8 cellular contexts compared by ENCODE assay signal in the genomic region with DNA sequence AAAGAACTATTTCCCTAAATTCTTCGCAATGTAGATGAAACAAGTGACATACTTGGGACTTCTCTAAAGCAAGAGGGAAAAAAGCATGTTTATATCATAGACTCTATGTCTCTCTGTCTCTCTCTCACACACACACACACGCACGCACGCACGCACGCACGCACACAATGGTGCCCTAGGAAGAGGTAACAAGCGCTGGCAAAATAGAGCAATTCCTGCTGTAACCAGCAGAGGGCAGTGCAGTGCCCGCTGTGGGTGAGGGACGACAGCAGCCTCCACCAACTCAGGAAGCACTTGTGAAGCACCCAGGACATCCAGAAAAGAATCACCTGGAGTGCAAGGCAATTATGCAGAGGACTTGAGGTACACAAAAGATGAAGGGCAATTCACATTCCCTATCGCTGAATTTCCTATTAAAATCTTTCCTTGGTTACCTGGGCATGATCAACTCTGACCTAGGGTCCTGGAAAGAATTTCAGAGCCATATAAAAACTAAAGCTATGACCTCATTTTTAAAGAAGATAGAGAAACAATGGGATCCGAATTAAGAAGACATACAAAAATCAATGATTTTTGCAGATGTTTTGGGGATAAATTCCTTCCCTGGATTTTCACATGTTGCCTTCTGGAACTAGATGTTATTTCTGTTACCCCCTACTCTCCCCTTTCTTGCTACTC.
A peak's percentile ranks its signal among the peaks of the same experiment; 100 is the strongest.
DNase-seq lines count a peak whose midpoint lies in the region; ATAC-seq and TF ChIP-seq lines count a peak whose summit lies in the region.

No MANE protein-coding gene starts in this region.

- WGBS in body of pancreas, 2 donors = 18 to 19% methylated on average over 12 of the region's 12 CpGs

- no peaks in the 10 kb centered on the region for H3K9me3 Mint-ChIP-seq in T-helper 2 cell treated with Interferon-gamma antibody and Interleukin-4, amounts not matched to agents 5 μg/mL and 100 μg/mL, for 36 hours

- H3K4me1 Mint-ChIP-seq in T-helper 2 cell treated with Interferon-gamma antibody and Interleukin-4, amounts not matched to agents 5 μg/mL and 100 μg/mL, for 36 hours (ENCODE audit: low read depth) = peaks cover 12% of the 10 kb centered on the region

- ATAC-seq in HG02763 (IDR thresholded peaks at IDR 0.05; ENCODE audit: unreplicated experiment) (peak; percentile 90), body of pancreas (peak; percentile 79)

- intact Hi-C loops in body of pancreas (cut with DNase I) = no loop called here

- peaks cover 2% of the 10 kb centered on the region for H3K27me3 Mint-ChIP-seq in T-helper 2 cell treated with Interferon-gamma antibody and Interleukin-4, amounts not matched to agents 5 μg/mL and 100 μg/mL, for 36 hours (ENCODE audit: low read depth)

- no peak overlapping the region for H3K4me3 ChIP-seq in body of pancreas
- H3K4me3 ChIP-seq in kidney epithelial cell (ENCODE audit: low read depth, low read length) = no peak overlapping the region

- no peaks in the 10 kb centered on the region for H3K27me3 ChIP-seq in body of pancreas
- no peaks in the 10 kb centered on the region for H3K27me3 ChIP-seq in kidney epithelial cell (ENCODE audit: control insufficient read depth, insufficient read depth, low read length)

- H3K9me3 ChIP-seq in body of pancreas = no peaks in the 10 kb centered on the region

- no peak for TF ChIP-seq POLR2A in body of pancreas (IDR thresholded peaks at IDR 0.05)

- H3K4me1 ChIP-seq in body of pancreas = no peaks in the 10 kb centered on the region

- no peak overlapping the region for H3K4me3 Mint-ChIP-seq in T-helper 2 cell treated with Interferon-gamma antibody and Interleukin-4, amounts not matched to agents 5 μg/mL and 100 μg/mL, for 36 hours

- H3K27ac ChIP-seq in body of pancreas = no peak overlapping the region

- no peaks in the 10 kb centered on the region for H3K36me3 ChIP-seq in body of pancreas (replicated peaks in 1 of 2; ENCODE audit: insufficient read depth in 1 of 2, low read depth in 2 of 2)
- H3K36me3 ChIP-seq in kidney epithelial cell (ENCODE audit: control insufficient read depth, insufficient read depth, low read length) = no peaks in the 10 kb centered on the region

- no peak overlapping the region for H3K27ac Mint-ChIP-seq in T-helper 2 cell treated with Interferon-gamma antibody and Interleukin-4, amounts not matched to agents 5 μg/mL and 100 μg/mL, for 36 hours

- TF ChIP-seq CTCF in body of pancreas (IDR thresholded peaks at IDR 0.05) (peak; percentile 52 to 75 (median 72)), kidney epithelial cell (IDR thresholded peaks at IDR 0.05; ENCODE audit: insufficient read depth, low read length, poor library complexity, severe bottlenecking) (peak; percentile 98)

- no peaks in the 10 kb centered on the region for H3K36me3 Mint-ChIP-seq in T-helper 2 cell treated with Interferon-gamma antibody and Interleukin-4, amounts not matched to agents 5 μg/mL and 100 μg/mL, for 36 hours (ENCODE audit: low read depth)

- DNase-seq in activated gamma-delta T cell treated with Interleukin-2 at 50 U/mL for 16 hours (peak; percentile 44), activated gamma-delta T cell (lab: John Stamatoyannopoulos, UW) (no peak), NCI-H1092 treated with DMSO at 0.1 percent for 48 hours (lab: John Stamatoyannopoulos, UW) (peak; percentile 12), body of pancreas (peak; percentile 58 to 70 (median 70)), kidney epithelial cell (ENCODE audit: low read depth) (no peak)
- DNase-seq in T-helper 2 cell treated with Interferon-gamma antibody and Interleukin-4, amounts not matched to agents 5 μg/mL and 100 μg/mL, for 36 hours (ENCODE audit: low spot score) = peak; percentile 54
- peak; percentile 54 for DNase-seq in stimulated activated CD4-positive, alpha-beta T cell treated with anti-CD3 and anti-CD28 coated beads, Interleukin-4, amount 100 ng/mL, for 1 hour

Comparison
In these comparisons a context has a peak if more than half of its experiments do, and no peak if none do; other contexts are left out.
1. DNase-seq: peak in activated gamma-delta T cell treated with Interleukin-2 at 50 U/mL for 16 hours (single experiment), NCI-H1092 treated with DMSO at 0.1 percent for 48 hours (single experiment), T-helper 2 cell treated with Interferon-gamma antibody and Interleukin-4, amounts not matched to agents 5 μg/mL and 100 μg/mL, for 36 hours (single experiment), body of pancreas (4 of 4) and stimulated activated CD4-positive, alpha-beta T cell treated with anti-CD3 and anti-CD28 coated beads, Interleukin-4, amount 100 ng/mL, for 1 hour (single experiment); none in activated gamma-delta T cell (single experiment) and kidney epithelial cell (single experiment).